31 cellular contexts compared by ENCODE assay signal in the genomic region with DNA sequence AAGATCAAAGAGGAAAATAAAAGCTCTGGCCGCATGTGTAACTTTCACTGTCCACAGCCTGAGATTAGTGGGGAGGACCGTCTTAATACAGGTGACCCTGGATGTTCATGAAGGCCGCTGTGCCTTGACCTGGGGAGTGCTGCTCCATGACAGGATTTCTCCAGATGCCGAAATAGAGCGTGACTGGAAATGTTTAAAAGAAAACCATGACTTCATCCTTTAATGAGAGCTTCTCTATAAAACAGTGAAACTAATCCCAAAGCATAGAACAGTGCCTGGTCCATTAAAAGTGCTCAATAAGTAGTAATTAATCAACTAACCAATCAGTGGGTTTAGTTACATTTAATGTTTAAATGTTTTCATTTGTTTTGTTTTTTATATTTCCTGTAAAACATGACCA.
A peak's percentile ranks its signal among the peaks of the same experiment; 100 is the strongest.
DNase-seq lines count a peak whose midpoint lies in the region; ATAC-seq and TF ChIP-seq lines count a peak whose summit lies in the region.
"Had no signal": no experiment of that assay in that cellular context is flagged by ENCODE, and none has a peak within 500 bp of the region (broad histone marks: within the 10 kb centered on the region; RNA-seq: fewer than 3 reads in every experiment).

No MANE protein-coding gene starts in this region.

- peak overlapping the region; percentile 19 to 83 for H3K27ac Mint-ChIP-seq in effector memory CD8-positive, alpha-beta T cell
- H3K27ac Mint-ChIP-seq in CD14-positive monocyte, result peak overlapping the region in 1 of 7 donors; percentile 50
- H3K27ac Mint-ChIP-seq: dendritic cell treated with granulocyte-macrophage colony-stimulating factor and Interleukin-4, amounts not matched to agents 40 ng/mL and 50 ng/mL, for 4 days; neural progenitor cell had no signal

- intact Hi-C loops in cardiac septum (cut with DNase I) (loop anchor here (10.0 kb wide), 2 partner anchors 190 to 400 kb away; partner anchors contain the start of gene LNPEP), CD14-positive monocyte (cut with micrococcal nuclease) (no loop called here), dorsolateral prefrontal cortex (cut with DNase I) (no loop called here)

- ATAC-seq in effector memory CD8-positive, alpha-beta T cell (replicated peaks), result no peak
- ATAC-seq: foreskin keratinocyte, HepG2, left cardiac atrium, PC-3, SK-N-SH treated with all-trans-retinoic acid at 6 μM for 48 hours had no signal

- H3K79me2 ChIP-seq in smooth muscle cell (ENCODE audit: low read depth), result no peaks in the 10 kb centered on the region

- H3K4me1 Mint-ChIP-seq in effector memory CD8-positive, alpha-beta T cell (ENCODE audit: low read depth in 2 of 2), result no peaks in the 10 kb centered on the region
- H3K4me1 Mint-ChIP-seq in CD14-positive monocyte, result peaks cover 18% of the 10 kb centered on the region
- H3K4me1 Mint-ChIP-seq: central memory CD8-positive, alpha-beta T cell had no signal

- no peaks in the 10 kb centered on the region for H4K20me1 ChIP-seq in smooth muscle cell (ENCODE audit: low read depth)

- H3K36me3 ChIP-seq in cardiac muscle cell, result peaks cover 18% of the 10 kb centered on the region
- H3K36me3 ChIP-seq in smooth muscle cell (ENCODE audit: low read depth), result peaks cover 2% of the 10 kb centered on the region
- H3K36me3 ChIP-seq: BE2C, neural progenitor cell had no signal

- DNase-seq in cardiac muscle cell (ENCODE audit: low read depth in 1 of 2, low spot score in 1 of 2), result no peak
- DNase-seq in cardiac septum (ENCODE audit: low spot score), result no peak
- no peak for DNase-seq in HEK293T (ENCODE audit: extremely low spot score)
- no peak for DNase-seq in effector memory CD8-positive, alpha-beta T cell
- DNase-seq in smooth muscle cell (lab: John Stamatoyannopoulos, UW; ENCODE audit: unreplicated experiment), result no peak
- no peak for DNase-seq in CD14-positive monocyte (ENCODE audit: low spot score)
- no peak for DNase-seq in dorsolateral prefrontal cortex
- no peak for DNase-seq in cerebellar nuclear complex (lab: John Stamatoyannopoulos, UW)
- DNase-seq: activated CD4-positive, alpha-beta T cell treated with anti-CD3 and anti-CD28 coated beads for 1 hour; activated naive CD4-positive, alpha-beta T cell; activated T-cell treated with anti-CD3 and anti-CD28 coated beads, Interleukin-2, amount 50 U/mL, for 48 hours; BE2C; esophagus squamous epithelium; foreskin keratinocyte; H7; hippocampal formation; Karpas-422; left cardiac atrium; MV-4-11; NCI-H2081 treated with DMSO at 0.1 percent for 48 hours; NCI-H526; pancreas; PC-3; T-helper 2 cell; tibial artery had no signal

- no peak overlapping the region for H2AFZ ChIP-seq in smooth muscle cell (ENCODE audit: low read depth)
- H2AFZ ChIP-seq: neural progenitor cell had no signal

- no peak overlapping the region for H3K9ac ChIP-seq in smooth muscle cell (ENCODE audit: low read depth)
- H3K9ac ChIP-seq: neural progenitor cell had no signal

- H3K9me3 ChIP-seq in cardiac muscle cell (ENCODE audit: low read depth) (no peaks in the 10 kb centered on the region), smooth muscle cell (replicated peaks; ENCODE audit: low read depth) (no peaks in the 10 kb centered on the region)
- H3K9me3 ChIP-seq: BE2C, Caco-2, esophagus squamous epithelium, pancreas, tibial artery had no signal

- H3K36me3 Mint-ChIP-seq in effector memory CD8-positive, alpha-beta T cell (ENCODE audit: insufficient read depth), result peaks cover 93% of the 10 kb centered on the region
- H3K36me3 Mint-ChIP-seq in CD14-positive monocyte, result peaks cover 96 to 98% of the 10 kb centered on the region in 2 donors

- H3K27me3 Mint-ChIP-seq in effector memory CD8-positive, alpha-beta T cell, result no peaks in the 10 kb centered on the region
- no peaks in the 10 kb centered on the region for H3K27me3 Mint-ChIP-seq in CD14-positive monocyte (ENCODE audit: low read depth in 3 of 3)
- H3K27me3 Mint-ChIP-seq: central memory CD8-positive, alpha-beta T cell; dendritic cell treated with granulocyte-macrophage colony-stimulating factor and Interleukin-4, amounts not matched to agents 40 ng/mL and 50 ng/mL, for 4 days had no signal

- WGBS in smooth muscle cell (ENCODE audit: low lambda C conversion rate), result 23% methylated on average over 5 of the region's 5 CpGs

- peaks cover 17% of the 10 kb centered on the region for H3K4me1 ChIP-seq in cardiac muscle cell (ENCODE audit: low read depth)
- H3K4me1 ChIP-seq in smooth muscle cell (ENCODE audit: low read depth), result no peaks in the 10 kb centered on the region
- H3K4me1 ChIP-seq: neural progenitor cell, pancreas had no signal

- no peak overlapping the region for H3K4me3 Mint-ChIP-seq in effector memory CD8-positive, alpha-beta T cell
- no peak overlapping the region for H3K4me3 Mint-ChIP-seq in CD14-positive monocyte
- H3K4me3 Mint-ChIP-seq: central memory CD8-positive, alpha-beta T cell; dendritic cell treated with granulocyte-macrophage colony-stimulating factor and Interleukin-4, amounts not matched to agents 40 ng/mL and 50 ng/mL, for 4 days; neural progenitor cell had no signal

- no peak overlapping the region for H3K4me2 ChIP-seq in smooth muscle cell
- H3K4me2 ChIP-seq: neural progenitor cell had no signal

- CTCF ChIA-PET in HEK293T (lab: Yijun Ruan, JAX), result interaction anchor here (0.5 to 2.0 kb wide), 3 partner anchors 17 to 398 kb away, joined by 4 to 5 read pairs (median 5); partner anchors contain the start of gene LIX1

- peaks cover 56% of the 10 kb centered on the region for H3F3A ChIP-seq in smooth muscle cell (ENCODE audit: low read depth)

- H3K4me3 ChIP-seq in cardiac muscle cell (no peak overlapping the region), smooth muscle cell (no peak overlapping the region), dorsolateral prefrontal cortex (no peak overlapping the region)
- H3K4me3 ChIP-seq: esophagus squamous epithelium, neural progenitor cell, pancreas, tibial artery had no signal

- peak overlapping the region; percentile 16 for H3K27ac ChIP-seq in cardiac muscle cell
- H3K27ac ChIP-seq in smooth muscle cell (ENCODE audit: low read depth), result peak overlapping the region; percentile 79
- peak overlapping the region in 2 of 59 donors; percentile 16 to 19 for H3K27ac ChIP-seq in dorsolateral prefrontal cortex
- H3K27ac ChIP-seq: foreskin keratinocyte, neural progenitor cell, pancreas had no signal

- TF ChIP-seq CTCF in cardiac muscle cell (IDR thresholded peaks at IDR 0.05; ENCODE audit: low read depth, low read length) (no peak), smooth muscle cell (IDR thresholded peaks at IDR 0.05; ENCODE audit: borderline replicate concordance, insufficient read depth, poor library complexity, severe bottlenecking) (no peak), CD14-positive monocyte (IDR thresholded peaks at IDR 0.05) (no peak), dorsolateral prefrontal cortex (IDR thresholded peaks at IDR 0.05 in 54 of 56, conservative IDR thresholded peaks at IDR 0.05 in 2 of 56; ENCODE audit: low read depth in 1 of 56, partially characterized antibody in 56 of 56) (no peak)

- POLR2A ChIA-PET in HEK293T (lab: Yijun Ruan, JAX), result interaction anchor here (1.4 to 1.9 kb wide), 2 partner anchors 42 to 63 kb away, joined by 4 to 8 read pairs; no protein-coding TSS in a partner anchor

- no peaks in the 10 kb centered on the region for H3K9me3 Mint-ChIP-seq in effector memory CD8-positive, alpha-beta T cell
- no peaks in the 10 kb centered on the region for H3K9me3 Mint-ChIP-seq in CD14-positive monocyte
- H3K9me3 Mint-ChIP-seq: central memory CD8-positive, alpha-beta T cell; dendritic cell treated with granulocyte-macrophage colony-stimulating factor and Interleukin-4, amounts not matched to agents 40 ng/mL and 50 ng/mL, for 4 days; neural progenitor cell had no signal

- H3K27me3 ChIP-seq in cardiac muscle cell (no peaks in the 10 kb centered on the region), smooth muscle cell (ENCODE audit: low read depth) (no peaks in the 10 kb centered on the region), dorsolateral prefrontal cortex (no peaks in the 10 kb centered on the region)
- H3K27me3 ChIP-seq: BE2C, esophagus squamous epithelium, foreskin keratinocyte, neural progenitor cell, pancreas, tibial artery had no signal

TF ChIP-seq in HEK293T, 16 proteins besides CTCF, POLR2A, EP300 and RAD21:
- no peak for TF ChIP-seq FOXM1 (IDR thresholded peaks at IDR 0.05; ENCODE audit: borderline replicate concordance)
- TF ChIP-seq ARNT (IDR thresholded peaks at IDR 0.05), result peak; percentile 82
